18 cellular contexts compared by ENCODE assay signal in the genomic region with DNA sequence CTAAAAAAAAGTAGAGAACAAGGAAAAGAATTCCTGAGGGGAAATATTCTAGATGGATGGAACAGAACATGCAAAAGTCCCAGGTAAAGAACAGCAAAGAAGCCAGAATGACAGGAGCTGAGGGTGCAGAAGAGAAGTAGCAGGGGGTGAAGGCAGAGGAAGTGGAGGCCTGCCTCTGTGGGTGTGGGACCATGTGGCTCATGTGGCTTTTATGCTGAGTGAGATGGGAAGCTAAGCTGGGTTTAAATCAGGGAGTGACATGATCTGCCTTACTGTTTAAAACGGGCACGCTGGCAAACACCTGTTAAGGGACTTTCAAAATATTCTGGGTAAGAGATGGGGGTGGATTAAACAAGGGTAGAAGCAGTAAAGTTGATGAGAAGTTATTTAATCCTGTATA. TPM values are rescaled to one million over a fixed set of nuclear protein-coding genes. Genes with fewer than 3 reads are reported as not detected.
DNase-seq lines count a peak whose midpoint lies in the region; ATAC-seq and TF ChIP-seq lines count a peak whose summit lies in the region.
"Had no signal": no experiment of that assay in that cellular context is flagged by ENCODE, and none has a peak within 500 bp of the region (broad histone marks: within the 10 kb centered on the region; RNA-seq: fewer than 3 reads in every experiment).

No MANE protein-coding gene starts in this region.

- no peak overlapping the region for H3K27ac Mint-ChIP-seq in activated CD4-positive, alpha-beta memory T cell treated with anti-CD3 and anti-CD28 coated beads, Interleukin-2, amount 10 ng/mL, durations not matched to agents 7 days and 5 days
- H3K27ac Mint-ChIP-seq: GM23338, memory B cell had no signal

- H3K9me3 ChIP-seq in WERI-Rb-1 (ENCODE audit: severe bottlenecking) = no peaks in the 10 kb centered on the region

- TF ChIP-seq CTCF in WERI-Rb-1 (IDR thresholded peaks at IDR 0.05; ENCODE audit: low read depth, low read length) = no peak

- no peaks in the 10 kb centered on the region for H3K9me3 Mint-ChIP-seq in activated T-cell treated with anti-CD3 and anti-CD28 coated beads, Interleukin-2, amount 50 U/mL, for 4 hours
- H3K9me3 Mint-ChIP-seq in activated CD4-positive, alpha-beta memory T cell treated with anti-CD3 and anti-CD28 coated beads, Interleukin-2, amount 10 ng/mL, durations not matched to agents 7 days and 5 days = no peaks in the 10 kb centered on the region
- H3K9me3 Mint-ChIP-seq: GM23338, memory B cell had no signal

- no peaks in the 10 kb centered on the region for H3K36me3 ChIP-seq in WERI-Rb-1
- H3K36me3 ChIP-seq: cardiac muscle cell had no signal

- H3K4me3 ChIP-seq in WERI-Rb-1 (ENCODE audit: low read depth, low read length) = no peak overlapping the region
- H3K4me3 ChIP-seq: cardiac muscle cell, GM23338 had no signal

- DNase-seq in activated T-cell treated with anti-CD3 and anti-CD28 coated beads for 4 hours = peak; percentile 18
- no peak for DNase-seq in activated T-cell treated with anti-CD3 and anti-CD28 coated beads, Interleukin-2, amount 50 U/mL, for 4 hours
- peak; percentile 78 for DNase-seq in MV-4-11 (lab: John Stamatoyannopoulos, UW)
- DNase-seq in activated CD4-positive, alpha-beta memory T cell treated with anti-CD3 and anti-CD28 coated beads, Interleukin-2, amount 10 ng/mL, durations not matched to agents 7 days and 5 days = peak; percentile 80
- DNase-seq in stimulated activated CD8-positive, alpha-beta memory T cell treated with anti-CD3 and anti-CD28 coated beads, Interleukin-4, amount 100 ng/mL, for 48 hours = peak; percentile 57
- DNase-seq in WERI-Rb-1 = no peak
- DNase-seq: ACHN, IMR-90, NCI-H187, Right ventricle myocardium superior had no signal

- no peak overlapping the region for H3K4me3 Mint-ChIP-seq in activated T-cell treated with anti-CD3 and anti-CD28 coated beads, Interleukin-2, amount 50 U/mL, for 4 hours
- no peak overlapping the region for H3K4me3 Mint-ChIP-seq in activated CD4-positive, alpha-beta memory T cell treated with anti-CD3 and anti-CD28 coated beads, Interleukin-2, amount 10 ng/mL, durations not matched to agents 7 days and 5 days
- H3K4me3 Mint-ChIP-seq: GM23338, memory B cell had no signal

- peaks cover 28% of the 10 kb centered on the region for H3K4me1 Mint-ChIP-seq in activated T-cell treated with anti-CD3 and anti-CD28 coated beads, Interleukin-2, amount 50 U/mL, for 4 hours (ENCODE audit: low read depth)
- peaks cover 42% of the 10 kb centered on the region for H3K4me1 Mint-ChIP-seq in activated CD4-positive, alpha-beta memory T cell treated with anti-CD3 and anti-CD28 coated beads, Interleukin-2, amount 10 ng/mL, durations not matched to agents 7 days and 5 days

- no peak for ATAC-seq in activated T-cell treated with anti-CD3 and anti-CD28 coated beads, Interleukin-2, amount 50 U/mL, for 4 hours
- ATAC-seq in GM21360 (IDR thresholded peaks at IDR 0.05; ENCODE audit: unreplicated experiment) = no peak
- no peak for ATAC-seq in HG02885 (IDR thresholded peaks at IDR 0.05; ENCODE audit: poor library complexity, unreplicated experiment)
- ATAC-seq: GM23338, sciatic nerve had no signal

- peaks cover 10% of the 10 kb centered on the region for H3K27me3 ChIP-seq in WERI-Rb-1 (ENCODE audit: insufficient read depth, low read depth, severe bottlenecking)
- H3K27me3 ChIP-seq: cardiac muscle cell had no signal

- POLR2A ChIA-PET in activated CD4-positive, alpha-beta memory T cell treated with anti-CD3 and anti-CD28 coated beads, Interleukin-2, amount 10 ng/mL, durations not matched to agents 7 days and 5 days (lab: Charles Lee) = interaction anchor here (0.7 to 4.6 kb wide), 13 partner anchors 12 to 447 kb away, joined by 3 to 15 read pairs (median 4); partner anchors contain the start of genes APLF, ARHGAP25 and FBXO48

- no peaks in the 10 kb centered on the region for H3K36me3 Mint-ChIP-seq in activated T-cell treated with anti-CD3 and anti-CD28 coated beads, Interleukin-2, amount 50 U/mL, for 4 hours (ENCODE audit: insufficient read depth)
- H3K36me3 Mint-ChIP-seq in activated CD4-positive, alpha-beta memory T cell treated with anti-CD3 and anti-CD28 coated beads, Interleukin-2, amount 10 ng/mL, durations not matched to agents 7 days and 5 days (ENCODE audit: low read depth) = no peaks in the 10 kb centered on the region
- H3K36me3 Mint-ChIP-seq: memory B cell had no signal

- CTCF ChIA-PET in activated CD4-positive, alpha-beta memory T cell treated with anti-CD3 and anti-CD28 coated beads, Interleukin-2, amount 10 ng/mL, durations not matched to agents 7 days and 5 days (lab: Charles Lee) = interaction anchor here (0.9 to 3.6 kb wide), 10 partner anchors 12 to 449 kb away, joined by 3 to 38 read pairs (median 4); no protein-coding TSS in a partner anchor

- no peaks in the 10 kb centered on the region for H3K27me3 Mint-ChIP-seq in activated T-cell treated with anti-CD3 and anti-CD28 coated beads, Interleukin-2, amount 50 U/mL, for 4 hours (ENCODE audit: low read depth)
- H3K27me3 Mint-ChIP-seq in activated CD4-positive, alpha-beta memory T cell treated with anti-CD3 and anti-CD28 coated beads, Interleukin-2, amount 10 ng/mL, durations not matched to agents 7 days and 5 days = no peaks in the 10 kb centered on the region
- H3K27me3 Mint-ChIP-seq: memory B cell had no signal

- no peak overlapping the region for H3K27ac ChIP-seq in WERI-Rb-1
- H3K27ac ChIP-seq: cardiac muscle cell had no signal

RNA-seq across cellular contexts. Expression of gene GKN2, which starts 40.0 kb away (rescaled TPM):
- not detected for total RNA-seq in activated T-cell treated with anti-CD3 and anti-CD28 coated beads, Interleukin-2, amount 50 U/mL, for 4 hours
- total RNA-seq in activated CD4-positive, alpha-beta memory T cell treated with anti-CD3 and anti-CD28 coated beads, Interleukin-2, amount 10 ng/mL, durations not matched to agents 7 days and 5 days = not detected
- total RNA-seq: cardiac muscle cell, frontal cortex, GM23338, IMR-90, Right ventricle myocardium superior, sciatic nerve, subcutaneous adipose tissue had no signal

RNA-seq across cellular contexts. Expression of gene BMP10, which starts 41.5 kb away (rescaled TPM):
- total RNA-seq in activated T-cell treated with anti-CD3 and anti-CD28 coated beads, Interleukin-2, amount 50 U/mL, for 4 hours = not detected
- under 1 TPM in 1 of 2 experiments, not detected in 1; 0.18 TPM for total RNA-seq in activated CD4-positive, alpha-beta memory T cell treated with anti-CD3 and anti-CD28 coated beads, Interleukin-2, amount 10 ng/mL, durations not matched to agents 7 days and 5 days
- total RNA-seq: frontal cortex, GM23338, IMR-90, Right ventricle myocardium superior, sciatic nerve, subcutaneous adipose tissue had no signal

Comparison
In these comparisons a context has a peak if more than half of its experiments do, and no peak if none do; other contexts are left out.
1. DNase-seq: peak in activated T-cell treated with anti-CD3 and anti-CD28 coated beads for 4 hours (single experiment), MV-4-11 (single experiment), activated CD4-positive, alpha-beta memory T cell treated with anti-CD3 and anti-CD28 coated beads, Interleukin-2, amount 10 ng/mL, durations not matched to agents 7 days and 5 days (single experiment) and stimulated activated CD8-positive, alpha-beta memory T cell treated with anti-CD3 and anti-CD28 coated beads, Interleukin-4, amount 100 ng/mL, for 48 hours (single experiment); none in activated T-cell treated with anti-CD3 and anti-CD28 coated beads, Interleukin-2, amount 50 U/mL, for 4 hours (single experiment) and WERI-Rb-1 (single experiment).